ENCODE assay signal across 3 cellular contexts in the genomic region with DNA sequence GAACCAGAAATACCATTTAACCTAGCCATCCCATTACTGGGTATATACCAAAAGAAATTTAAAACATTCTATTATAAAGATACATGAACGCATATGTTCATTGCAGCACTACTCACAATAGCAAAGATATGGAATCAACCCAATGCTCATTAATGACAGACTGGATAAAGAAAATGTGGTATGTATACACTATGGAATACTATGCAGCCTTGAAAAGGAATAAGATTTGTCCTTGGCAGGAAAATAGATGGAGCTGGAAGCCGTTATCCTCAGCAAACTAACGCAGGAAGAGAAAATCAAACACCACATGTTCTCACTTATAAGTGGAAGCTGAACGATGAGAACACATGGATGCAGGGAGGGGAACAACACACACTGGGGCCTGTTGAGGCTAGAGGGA.
DNase-seq lines count a peak whose midpoint lies in the region; ATAC-seq, FAIRE-seq and TF ChIP-seq lines count a peak whose summit lies in the region.
"Not testable (repeated sequence)": the region's sequence is repeated elsewhere in the genome, so short reads cannot be mapped to it uniquely, and the experiment has no call there.

No MANE protein-coding gene starts in this region.

- WGBS in K562 (ENCODE audit: insufficient coverage, low coverage, missing lambda C conversion rate), result 32% methylated on average over 4 of the region's 4 CpGs

- H3K9me3 ChIP-seq in HCT116 (ENCODE audit: control insufficient read depth in 1 of 2, insufficient read depth in 1 of 2, low read depth in 1 of 2, low read length in 2 of 2); HEK293 (ENCODE audit: control insufficient read depth, insufficient read depth, low read depth, low read length); K562 (replicated peaks; ENCODE audit: control insufficient read depth, insufficient read depth, low read depth, low read length): not testable (repeated sequence)

- not testable (repeated sequence) for TF ChIP-seq RAD21 in HCT116 (IDR thresholded peaks at IDR 0.05; ENCODE audit: low read depth); K562 (CRISPR knock-in tag; conservative IDR thresholded peaks at IDR 0.05 in 1 of 2, IDR thresholded peaks at IDR 0.05 in 1 of 2)

- not testable (repeated sequence) for H3K4me3 ChIP-seq in HCT116 (replicated peaks in 1 of 2; ENCODE audit: low read depth in 1 of 2, low read length in 2 of 2); HEK293 (ENCODE audit: low read depth, low read length); K562

- H4K20me1 ChIP-seq in HCT116 (ENCODE audit: insufficient read depth); K562 (replicated peaks; ENCODE audit: control insufficient read depth, insufficient read depth, low read length): not testable (repeated sequence)

- H3K4me2 ChIP-seq in HCT116 (ENCODE audit: low read length); K562 (ENCODE audit: insufficient read depth, low read length): not testable (repeated sequence)

- POLR2A ChIA-PET in HCT116 (lab: Charles Lee), result interaction anchor here (1.0 kb wide), 1 partner anchor 21 kb away, joined by 4 read pairs; no protein-coding TSS in a partner anchor
- POLR2A ChIA-PET in HEK293 (lab: Yijun Ruan, JAX); K562 (lab: Yijun Ruan, JAX): not testable (repeated sequence)

- H3K79me2 ChIP-seq in HCT116 (ENCODE audit: insufficient read depth, low read length); K562 (ENCODE audit: control insufficient read depth, insufficient read depth, low read length): not testable (repeated sequence)

- not testable (repeated sequence) for DNase-seq in HCT116 (ENCODE audit: low read depth, low spot score); K562 (ENCODE audit: extremely low read depth in 1 of 4, low spot score in 3 of 4)

- in situ Hi-C loops in K562 (cut with MboI), result not testable (repeated sequence)

- RAD21 ChIA-PET in HCT116 (lab: Charles Lee; ENCODE audit: low non-redundant PET in 1 of 2, low total read pairs in 2 of 2, uncharacterized antibody in 2 of 2, unreplicated experiment in 2 of 2), result not testable (repeated sequence)

- not testable (repeated sequence) for H3K27ac ChIP-seq in HCT116 (ENCODE audit: low read depth, low read length); HEK293 (ENCODE audit: extremely low read depth, low read depth, low read length); K562 (ENCODE audit: extremely low read depth, low read depth, low read length)

- not testable (repeated sequence) for TF ChIP-seq POLR2A in HCT116 (IDR thresholded peaks at IDR 0.05; ENCODE audit: borderline replicate concordance, extremely low read depth, insufficient read depth, insufficient read length); K562 (conservative IDR thresholded peaks at IDR 0.05)

- not testable (repeated sequence) for H3K9ac ChIP-seq in HCT116 (ENCODE audit: low read length); K562 (ENCODE audit: insufficient read depth in 1 of 2, low read depth in 2 of 2, low read length in 2 of 2)

- H3K36me3 ChIP-seq in HCT116 (ENCODE audit: control insufficient read depth in 1 of 2, insufficient read depth in 2 of 2, low read length in 2 of 2); HEK293 (ENCODE audit: control insufficient read depth in 2 of 2, insufficient read depth in 1 of 2, low read length in 2 of 2); K562 (ENCODE audit: control insufficient read depth, insufficient read depth, low read length): not testable (repeated sequence)

- TF ChIP-seq EP300 in K562 (IDR thresholded peaks at IDR 0.05; ENCODE audit: low read length), result not testable (repeated sequence)

- not testable (repeated sequence) for H3K9me2 ChIP-seq in HCT116 (ENCODE audit: insufficient read depth)

- H3K27me3 ChIP-seq in HCT116 (ENCODE audit: insufficient read depth, low read length); K562 (ENCODE audit: control insufficient read depth in 2 of 2, insufficient read depth in 2 of 2, low read length in 2 of 2): not testable (repeated sequence)

- CTCF ChIA-PET in HCT116 (lab: Charles Lee); K562 (lab: Yijun Ruan, JAX; ENCODE audit: low intra/inter-chr PET ratio): not testable (repeated sequence)
- CTCF ChIA-PET in HEK293 (lab: Yijun Ruan, JAX), result interaction anchor here (0.6 to 1.2 kb wide), 3 partner anchors 66 to 426 kb away, joined by 3 to 4 read pairs (median 3); no protein-coding TSS in a partner anchor

- BruUV-seq in HCT116 (replicated peaks; lab: Mats Ljungman, UMichigan); K562 (replicated peaks; lab: Mats Ljungman, UMichigan): not testable (repeated sequence)

- TF ChIP-seq CTCF in HCT116 (IDR thresholded peaks at IDR 0.05 in 2 of 3, conservative IDR thresholded peaks at IDR 0.05 in 1 of 3; ENCODE audit: borderline replicate concordance in 1 of 3, insufficient read depth in 1 of 3, low read depth in 2 of 3, low read length in 2 of 3); HEK293 (tag by site-specific recombination; IDR thresholded peaks at IDR 0.05); K562 (IDR thresholded peaks at IDR 0.05 in 2 of 3, conservative IDR thresholded peaks at IDR 0.05 in 1 of 3; ENCODE audit: insufficient read depth in 2 of 3, low read depth in 1 of 3, low read length in 3 of 3): not testable (repeated sequence)

- intact Hi-C loops in HCT116 (cut with micrococcal nuclease), result loop anchor here (10.0 kb wide), 1 partner anchor 363 kb away; no protein-coding TSS in a partner anchor
- intact Hi-C loops in K562 (cut with micrococcal nuclease), result not testable (repeated sequence)

- not testable (repeated sequence) for FAIRE-seq in K562 (lab: Jason Lieb, UNC)

- H3K9me1 ChIP-seq in K562 (ENCODE audit: control insufficient read depth, insufficient read depth, low read length), result not testable (repeated sequence)

- not testable (repeated sequence) for H2AFZ ChIP-seq in HCT116 (ENCODE audit: low read depth, low read length, poor library complexity, severe bottlenecking); K562 (ENCODE audit: low read depth, low read length)

- not testable (repeated sequence) for ATAC-seq in HCT116, K562

- peaks cover 3 to 25% of the 10 kb centered on the region in 2 experiments; a peak in 3 of 4 replicates for H3K4me1 ChIP-seq in HCT116 (ENCODE audit: control insufficient read depth in 1 of 2, insufficient read depth in 2 of 2, low read length in 2 of 2)
- H3K4me1 ChIP-seq in HEK293 (ENCODE audit: control insufficient read depth, insufficient read depth, low read length); K562 (replicated peaks in 1 of 2; ENCODE audit: control insufficient read depth in 2 of 2, insufficient read depth in 2 of 2, low read length in 2 of 2): not testable (repeated sequence)

TF ChIP-seq in HCT116, 20 proteins besides CTCF, POLR2A, EP300 and RAD21:
- TF ChIP-seq, protein P1, sequence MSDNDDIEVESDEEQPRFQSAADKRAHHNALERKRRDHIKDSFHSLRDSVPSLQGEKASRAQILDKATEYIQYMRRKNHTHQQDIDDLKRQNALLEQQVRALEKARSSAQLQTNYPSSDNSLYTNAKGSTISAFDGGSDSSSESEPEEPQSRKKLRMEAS (IDR thresholded peaks at IDR 0.05), result 0 out of 2 replicates have a peak, but pooled peaks have one; percentile 21
- peak; percentile 28; the same call in 1 of the 2 replicates for TF ChIP-seq CBX3 (IDR thresholded peaks at IDR 0.05; ENCODE audit: low read depth)

TF ChIP-seq in HEK293, 187 proteins besides CTCF, POLR2A, EP300 and RAD21:
- TF ChIP-seq ZNF146 (tag by site-specific recombination; IDR thresholded peaks at IDR 0.05), result peak; percentile 89
- TF ChIP-seq, protein P2, sequence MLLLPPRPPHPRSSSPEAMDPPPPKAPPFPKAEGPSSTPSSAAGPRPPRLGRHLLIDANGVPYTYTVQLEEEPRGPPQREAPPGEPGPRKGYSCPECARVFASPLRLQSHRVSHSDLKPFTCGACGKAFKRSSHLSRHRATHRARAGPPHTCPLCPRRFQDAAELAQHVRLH (tag by site-specific recombination; IDR thresholded peaks at IDR 0.05), result 0 out of 2 replicates have a peak, but pooled peaks have one; percentile 56

TF ChIP-seq in K562, 482 proteins besides CTCF, POLR2A, EP300 and RAD21:
- TF ChIP-seq RBM25 (IDR thresholded peaks at IDR 0.05; ENCODE audit: low read depth, low read length, severe bottlenecking), result peak; percentile 39
- peak; percentile 96 for TF ChIP-seq ZNF146 (CRISPR knock-in tag; IDR thresholded peaks at IDR 0.05; ENCODE audit: unreplicated experiment)
TF ChIP-seq in K562: peak in this region for 2; not testable (repeated sequence) for 480.
